8 cellular contexts compared by ENCODE assay signal in genomic region chr22:38313384-38313955, GRCh38.
DNase-seq lines count a peak whose midpoint lies in the region; ATAC-seq and TF ChIP-seq lines count a peak whose summit lies in the region.

No MANE protein-coding gene starts in this region.

- DNase-seq in DND-41 (peak; percentile 17), SK-N-MC (ENCODE audit: low read depth, low spot score) (no peak), epidermal melanocyte (ENCODE audit: insufficient read length, low spot score) (peak; percentile 63), nephron progenitor cell (no peak), activated gamma-delta T cell treated with Interleukin-2 at 50 U/mL for 16 hours (no peak), OCI-M2 (lab: John Stamatoyannopoulos, UW; ENCODE audit: unreplicated experiment) (no peak), AML-193 (lab: John Stamatoyannopoulos, UW) (no peak), NCI-H2196 (lab: John Stamatoyannopoulos, UW; ENCODE audit: unreplicated experiment) (no peak)

- no peak for ATAC-seq in DND-41 (ENCODE audit: insufficient read depth, low read depth)

- H3K36me3 Mint-ChIP-seq in nephron progenitor cell (ENCODE audit: low read depth) = peaks cover 39% of the 10 kb centered on the region

- H2AFZ ChIP-seq in DND-41 (ENCODE audit: low read depth, low read length) = no peak overlapping the region

- H3K4me1 Mint-ChIP-seq in nephron progenitor cell = peaks cover 83% of the 10 kb centered on the region

- peak overlapping the region; percentile 97 for H3K4me3 Mint-ChIP-seq in nephron progenitor cell

- H4K20me1 ChIP-seq in DND-41 (ENCODE audit: insufficient read depth, low read length) = peaks cover 72% of the 10 kb centered on the region

- peaks cover 90% of the 10 kb centered on the region for H3K79me2 ChIP-seq in DND-41 (ENCODE audit: insufficient read depth, low read length)

- H3K4me1 ChIP-seq in DND-41 (ENCODE audit: insufficient read depth, low read length) = peaks cover 66% of the 10 kb centered on the region

- peaks cover 3% of the 10 kb centered on the region for H3K27me3 Mint-ChIP-seq in nephron progenitor cell (ENCODE audit: low read depth, poor library complexity)

- peak overlapping the region; percentile 13; the same call in 1 of the 2 replicates for H3K27ac ChIP-seq in DND-41 (ENCODE audit: low read length)
- peak overlapping the region; percentile 25; the same call in 1 of the 2 replicates for H3K27ac ChIP-seq in SK-N-MC

- peak overlapping the region; percentile 69; the same call in 1 of the 2 replicates for H3K4me2 ChIP-seq in DND-41 (ENCODE audit: insufficient read depth, low read length)

- H3K9me3 ChIP-seq in DND-41 (ENCODE audit: insufficient read depth, low read length, severe bottlenecking) (no peaks in the 10 kb centered on the region), SK-N-MC (ENCODE audit: low read depth, low read length) (no peaks in the 10 kb centered on the region)

- peak overlapping the region; percentile 84 for H3K27ac Mint-ChIP-seq in nephron progenitor cell

- H3K4me3 ChIP-seq in DND-41 (ENCODE audit: low read depth in 1 of 2, low read length in 2 of 2) = peak overlapping the region in 1 of 2 experiments; percentile 26; a peak in 1 of 4 replicates
- H3K4me3 ChIP-seq in SK-N-MC = peak overlapping the region; percentile 85

- peaks cover 64% of the 10 kb centered on the region for H3K36me3 ChIP-seq in DND-41 (ENCODE audit: insufficient read depth, low read length)
- H3K36me3 ChIP-seq in SK-N-MC (ENCODE audit: insufficient read depth, low read length) = peaks cover 59% of the 10 kb centered on the region

- H3K27me3 ChIP-seq in DND-41 (ENCODE audit: insufficient read depth, low read length, poor library complexity) = no peaks in the 10 kb centered on the region

- TF ChIP-seq CTCF in DND-41 (IDR thresholded peaks at IDR 0.05; ENCODE audit: borderline replicate concordance, extremely low read depth, low read length, poor library complexity, severe bottlenecking) = no peak
- TF ChIP-seq CTCF in nephron progenitor cell (IDR thresholded peaks at IDR 0.05) = no peak

- H3K9me3 Mint-ChIP-seq in nephron progenitor cell = no peaks in the 10 kb centered on the region

- no peak overlapping the region for H3K9ac ChIP-seq in DND-41 (ENCODE audit: low read depth, low read length)
- peak overlapping the region; percentile 55 for H3K9ac ChIP-seq in SK-N-MC (ENCODE audit: insufficient read length)

Comparison
In these comparisons a context has a peak if more than half of its experiments do, and no peak if none do; other contexts are left out.
1. DNase-seq: peak in DND-41 (single experiment) and epidermal melanocyte (single experiment); none in SK-N-MC (single experiment), nephron progenitor cell (single experiment), activated gamma-delta T cell treated with Interleukin-2 at 50 U/mL for 16 hours (single experiment), OCI-M2 (single experiment), AML-193 (0 of 2) and NCI-H2196 (single experiment).